ENCODE assay signal across 18 cellular contexts in genomic region chr1:171916315-171916771, GRCh38.
"Had no signal": no experiment of that assay in that cellular context is flagged by ENCODE, and none has a peak within 500 bp of the region (broad histone marks: within the 10 kb centered on the region; RNA-seq: fewer than 3 reads in every experiment).

No MANE protein-coding gene starts in this region.

- H3K9me3 Mint-ChIP-seq: activated naive CD8-positive, alpha-beta T cell treated with anti-CD3 and anti-CD28 coated beads, Interleukin-2, amount 10 ng/mL, durations not matched to agents 7 days and 5 days; activated T-cell treated with anti-CD3 and anti-CD28 coated beads, Interleukin-2, amount 50 U/mL, for 4 hours; immature natural killer cell; nephron progenitor cell; T-helper 2 cell treated with Interferon-gamma antibody and Interleukin-4, amounts not matched to agents 5 μg/mL and 100 μg/mL, for 36 hours had no signal

- H3K36me3 Mint-ChIP-seq: activated naive CD8-positive, alpha-beta T cell treated with anti-CD3 and anti-CD28 coated beads, Interleukin-2, amount 10 ng/mL, durations not matched to agents 7 days and 5 days; immature natural killer cell had no signal

- H3K4me3 Mint-ChIP-seq: activated naive CD8-positive, alpha-beta T cell treated with anti-CD3 and anti-CD28 coated beads, Interleukin-2, amount 10 ng/mL, durations not matched to agents 7 days and 5 days; activated T-cell treated with anti-CD3 and anti-CD28 coated beads, Interleukin-2, amount 50 U/mL, for 4 hours; immature natural killer cell; nephron progenitor cell; T-helper 2 cell treated with Interferon-gamma antibody and Interleukin-4, amounts not matched to agents 5 μg/mL and 100 μg/mL, for 36 hours had no signal

- H3K27ac Mint-ChIP-seq: activated naive CD8-positive, alpha-beta T cell treated with anti-CD3 and anti-CD28 coated beads, Interleukin-2, amount 10 ng/mL, durations not matched to agents 7 days and 5 days; immature natural killer cell; nephron progenitor cell; progenitor cell of endocrine pancreas; T-helper 2 cell treated with Interferon-gamma antibody and Interleukin-4, amounts not matched to agents 5 μg/mL and 100 μg/mL, for 36 hours had no signal

- ATAC-seq: gastrocnemius medialis, heart left ventricle had no signal

- H3K27me3 Mint-ChIP-seq: activated naive CD8-positive, alpha-beta T cell treated with anti-CD3 and anti-CD28 coated beads, Interleukin-2, amount 10 ng/mL, durations not matched to agents 7 days and 5 days; progenitor cell of endocrine pancreas had no signal

- H3K4me1 Mint-ChIP-seq: activated naive CD8-positive, alpha-beta T cell treated with anti-CD3 and anti-CD28 coated beads, Interleukin-2, amount 10 ng/mL, durations not matched to agents 7 days and 5 days; immature natural killer cell; nephron progenitor cell had no signal

- DNase-seq: activated CD4-positive, CD25-positive, alpha-beta regulatory T cell; activated gamma-delta T cell; activated naive CD8-positive, alpha-beta T cell treated with anti-CD3 and anti-CD28 coated beads, Interleukin-2, amount 10 ng/mL, durations not matched to agents 7 days and 5 days; activated T-cell treated with anti-CD3 and anti-CD28 coated beads, Interleukin-2, amount 50 U/mL, for 4 hours; anterior cingulate cortex; brain microvascular endothelial cell; effector memory CD4-positive, alpha-beta T cell; gastrocnemius medialis; heart left ventricle; immature natural killer cell; mesendoderm; nephron progenitor cell; stimulated activated CD4-positive, alpha-beta T cell treated with anti-CD3 and anti-CD28 coated beads, Interleukin-15, amount 100 ng/mL, for 24 hours; stimulated activated CD4-positive, alpha-beta T cell treated with anti-CD3 and anti-CD28 coated beads, Interleukin-4, amount 100 ng/mL, for 1 hour; stimulated activated naive CD4-positive, alpha-beta T cell; SW 1271 had no signal
